In the genomic region with DNA sequence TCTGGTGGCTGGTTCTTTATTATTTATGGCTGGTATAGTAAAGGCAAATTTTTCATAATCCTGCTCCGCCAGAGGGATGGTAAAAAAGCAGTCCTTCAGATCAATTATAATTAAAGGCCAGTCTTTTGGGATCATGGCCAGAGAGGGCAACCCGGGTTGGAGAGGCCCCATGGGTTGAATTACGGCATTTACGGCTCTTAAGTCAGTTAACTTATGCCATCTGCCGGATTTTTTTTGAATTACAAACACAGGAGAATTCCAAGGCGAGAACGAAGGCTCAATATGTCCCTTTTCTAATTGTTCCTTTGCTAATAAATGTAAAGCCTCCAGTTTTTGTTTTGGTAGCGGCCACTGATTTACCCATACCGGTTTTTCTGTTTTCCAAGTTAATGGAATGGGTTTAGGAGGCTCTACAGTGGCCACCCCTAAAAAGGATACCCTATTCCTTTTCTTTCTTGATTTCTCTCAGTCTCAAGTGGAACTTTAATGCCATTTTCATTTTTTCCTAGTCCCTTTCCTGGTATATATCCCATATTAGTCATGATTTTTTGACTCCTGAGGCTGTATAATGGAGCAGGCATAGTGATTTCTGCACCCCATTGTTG, we compare ENCODE assay signal across 9 cellular contexts. TPM values are rescaled to one million over a fixed set of nuclear protein-coding genes. Genes with fewer than 3 reads are reported as not detected.
DNase-seq lines count a peak whose midpoint lies in the region; TF ChIP-seq lines count a peak whose summit lies in the region.
"Not testable (repeated sequence)": the region's sequence is repeated elsewhere in the genome, so short reads cannot be mapped to it uniquely, and the experiment has no call there.
"Had no signal": no experiment of that assay in that cellular context is flagged by ENCODE, and none has a peak within 500 bp of the region (broad histone marks: within the 10 kb centered on the region; RNA-seq: fewer than 3 reads in every experiment).

No MANE protein-coding gene starts in this region.

- H2BK120ac ChIP-seq in mesendoderm (ENCODE audit: low read depth, low read length): not testable (repeated sequence)

- not testable (repeated sequence) for H2AK5ac ChIP-seq in mesendoderm (ENCODE audit: low read length)

- not testable (repeated sequence) for H2BK15ac ChIP-seq in mesendoderm (replicated peaks; ENCODE audit: low read depth)

- H3K36me3 ChIP-seq in mesendoderm (ENCODE audit: control insufficient read depth, insufficient read depth, low read length): not testable (repeated sequence)

- DNase-seq in COR-L47 (lab: John Stamatoyannopoulos, UW) (peak; percentile 48), HT1080 (ENCODE audit: low read depth) (peak; percentile 25), NCI-H2171 (lab: John Stamatoyannopoulos, UW) (peak; percentile 59), SHP77 (lab: John Stamatoyannopoulos, UW) (peak; percentile 16 to 18), astrocyte of the hippocampus (ENCODE audit: low read depth, low spot score) (peak; percentile 62), fibroblast of pulmonary artery (ENCODE audit: low read depth) (peak; percentile 70), mesendoderm (peak; percentile 73)

- H3K56ac ChIP-seq in mesendoderm (ENCODE audit: low read length): not testable (repeated sequence)

- H3K79me2 ChIP-seq in mesendoderm (ENCODE audit: control insufficient read depth, insufficient read depth, low read length): not testable (repeated sequence)

- H3K27ac ChIP-seq in mesendoderm (ENCODE audit: low read depth, low read length): not testable (repeated sequence)
- peak overlapping the region; percentile 95 for H3K27ac ChIP-seq in temporal lobe (ENCODE audit: low read depth, low read length)

- not testable (repeated sequence) for H4K8ac ChIP-seq in mesendoderm (ENCODE audit: low read depth, low read length)

- not testable (repeated sequence) for H4K5ac ChIP-seq in mesendoderm (ENCODE audit: low read length)

- not testable (repeated sequence) for H3K4me2 ChIP-seq in mesendoderm (ENCODE audit: low read length)

- H3K9ac ChIP-seq in mesendoderm (ENCODE audit: low read length): not testable (repeated sequence)

- H3K23ac ChIP-seq in mesendoderm (ENCODE audit: low read length): not testable (repeated sequence)

- not testable (repeated sequence) for H2BK5ac ChIP-seq in mesendoderm (ENCODE audit: low read length)

- H3K27me3 ChIP-seq in mesendoderm (ENCODE audit: insufficient read depth, low read length, poor library complexity): not testable (repeated sequence)

- not testable (repeated sequence) for H3K18ac ChIP-seq in mesendoderm (ENCODE audit: low read length)

- TF ChIP-seq CTCF in fibroblast of pulmonary artery (IDR thresholded peaks at IDR 0.05; ENCODE audit: low read length, missing control alignments): peak; percentile 26

- H3K4me3 ChIP-seq in fibroblast of pulmonary artery (replicated peaks; ENCODE audit: low read depth, low read length); mesendoderm (ENCODE audit: low read length): not testable (repeated sequence)

- H3K79me1 ChIP-seq in mesendoderm (ENCODE audit: low read length): not testable (repeated sequence)

- no CpG with 5 or more reads among the region's 9 CpGs for WGBS in mesendoderm (ENCODE audit: extremely low coverage, insufficient coverage, low lambda C conversion rate)

- H3K4ac ChIP-seq in mesendoderm (ENCODE audit: low read depth, low read length): not testable (repeated sequence)

- not testable (repeated sequence) for H3K4me1 ChIP-seq in mesendoderm (ENCODE audit: control insufficient read depth, low read depth, low read length)

RNA-seq across cellular contexts. Expression of a gene that starts 40.3 kb away (rescaled TPM):
- total RNA-seq in HT1080 (2014; rRNA removed; shearing (Covaris generic)): not detected in 2 replicates
- not detected in 2 replicates for polyA plus RNA-seq in HT1080 (2015; cell fraction: cytosol; rRNA removed)
- polyA plus RNA-seq in HT1080 (2015; cell fraction: nucleus; rRNA removed): not detected in 2 replicates
- not detected for polyA plus RNA-seq in mesendoderm (2013, experiment 1 of 2)
- polyA plus RNA-seq in mesendoderm (2013, experiment 2 of 2): not detected
- not detected for total RNA-seq in temporal lobe
- total RNA-seq: posterior vena cava had no signal

RNA-seq across cellular contexts. Expression of a gene that starts 41.3 kb away (rescaled TPM):
- total RNA-seq in HT1080 (2014; rRNA removed; shearing (Covaris generic)): 12.2 and 13.6 TPM in 2 replicates
- polyA plus RNA-seq in HT1080 (2015; cell fraction: cytosol; rRNA removed): 2.0 and 6.5 TPM in 2 replicates
- 1.3 and 1.9 TPM in 2 replicates for polyA plus RNA-seq in HT1080 (2015; cell fraction: nucleus; rRNA removed)
- polyA plus RNA-seq in mesendoderm (2013, experiment 1 of 2): 12.6 TPM
- polyA plus RNA-seq in mesendoderm (2013, experiment 2 of 2): 12.4 TPM
- 24.6 TPM for total RNA-seq in temporal lobe

Comparison
In these comparisons a context has a peak if more than half of its experiments do, and no peak if none do; other contexts are left out.
1. DNase-seq: peak in every context shown above with its lines; median percentile 73 in mesendoderm; 70 in fibroblast of pulmonary artery; 62 in astrocyte of the hippocampus; 59 in NCI-H2171; 48 in COR-L47; 25 in HT1080; 17 in SHP77.